Comparison of ENCODE assay signal across 9 cellular contexts in the genomic region with DNA sequence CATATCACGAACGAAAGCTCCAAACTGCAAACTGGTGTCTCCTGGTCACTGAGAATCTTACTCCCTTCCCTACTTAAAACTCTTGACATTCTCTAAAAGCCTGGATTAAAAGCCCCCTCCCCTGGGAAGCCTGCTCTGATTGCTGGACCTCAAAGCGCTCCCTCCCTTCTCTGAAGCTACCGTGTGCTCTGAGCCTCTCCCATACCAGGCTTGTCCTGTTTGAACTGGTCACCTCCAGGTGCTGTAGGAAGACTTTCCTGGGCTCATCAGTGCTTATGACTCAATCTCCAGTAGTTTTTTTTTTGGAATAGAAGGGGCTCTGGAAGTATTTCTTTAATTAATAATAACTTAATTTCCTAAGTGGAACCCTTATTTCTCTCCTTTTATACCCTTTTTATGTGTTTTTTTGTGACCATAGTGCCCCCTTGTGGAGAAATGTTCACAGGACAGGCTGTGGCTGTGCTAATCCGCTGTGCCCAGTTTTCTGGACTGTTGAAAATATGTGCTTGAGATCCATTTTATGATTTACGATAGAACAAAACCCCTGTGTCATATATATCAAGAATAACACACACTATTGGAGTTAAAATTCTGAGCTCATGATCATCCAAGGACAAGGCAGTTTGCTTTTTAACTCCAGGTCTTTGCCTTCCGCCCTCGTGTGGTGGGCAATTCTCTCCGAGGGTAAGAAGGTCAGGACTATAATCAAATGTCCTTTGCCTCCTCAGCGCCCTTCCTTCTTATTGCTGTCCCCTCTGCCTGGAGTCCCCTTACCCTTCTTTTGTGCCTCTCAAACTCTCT. TPM values are rescaled to one million over a fixed set of nuclear protein-coding genes. Genes with fewer than 3 reads are reported as not detected.
DNase-seq lines count a peak whose midpoint lies in the region; ATAC-seq and TF ChIP-seq lines count a peak whose summit lies in the region.
"Had no signal": no experiment of that assay in that cellular context is flagged by ENCODE, and none has a peak within 500 bp of the region (broad histone marks: within the 10 kb centered on the region; RNA-seq: fewer than 3 reads in every experiment).

No MANE protein-coding gene starts in this region.

- no peak overlapping the region for H2AFZ ChIP-seq in OCI-LY7 (ENCODE audit: low read length)

- no peaks in the 10 kb centered on the region for H3K9me3 Mint-ChIP-seq in activated CD4-positive, alpha-beta T cell treated with anti-CD3 and anti-CD28 coated beads for 36 hours (ENCODE audit: low read depth)
- H3K9me3 Mint-ChIP-seq: activated T-cell treated with anti-CD3 and anti-CD28 coated beads, Interleukin-2, amount 50 U/mL, for 72 hours had no signal

- no peaks in the 10 kb centered on the region for H3K79me1 ChIP-seq in mesendoderm (ENCODE audit: low read length)

- H2AK5ac ChIP-seq in mesendoderm (ENCODE audit: low read length) = no peak overlapping the region

- H4K5ac ChIP-seq in mesendoderm (ENCODE audit: low read length) = no peak overlapping the region

- H3K27me3 ChIP-seq in dorsolateral prefrontal cortex = no peaks in the 10 kb centered on the region
- H3K27me3 ChIP-seq in mesendoderm (ENCODE audit: insufficient read depth, low read length, poor library complexity) = no peaks in the 10 kb centered on the region

- H3K9me3 ChIP-seq in OCI-LY7 (ENCODE audit: low read length) = no peaks in the 10 kb centered on the region

- WGBS in mesendoderm (ENCODE audit: extremely low coverage, insufficient coverage, low lambda C conversion rate) = no CpG with 5 or more reads among the region's 10 CpGs

- BruUV-seq in OCI-LY7 (replicated peaks; lab: Mats Ljungman, UMichigan) = no TSS peak

- no peaks in the 10 kb centered on the region for H3K9me2 ChIP-seq in OCI-LY7 (ENCODE audit: insufficient read depth, low read length)

- H3K27me3 Mint-ChIP-seq in activated CD4-positive, alpha-beta T cell treated with anti-CD3 and anti-CD28 coated beads for 36 hours = peaks cover 8% of the 10 kb centered on the region

- H3K18ac ChIP-seq in mesendoderm (ENCODE audit: low read length) = no peak overlapping the region

- H3K79me2 ChIP-seq in OCI-LY7 (ENCODE audit: insufficient read depth, low read depth, low read length) = no peaks in the 10 kb centered on the region
- H3K79me2 ChIP-seq in mesendoderm (ENCODE audit: control insufficient read depth, insufficient read depth, low read length) = no peaks in the 10 kb centered on the region

- ATAC-seq in activated CD4-positive, alpha-beta T cell treated with anti-CD3 and anti-CD28 coated beads for 36 hours = peak; percentile 33
- ATAC-seq in HG02678 (IDR thresholded peaks at IDR 0.05; ENCODE audit: unreplicated experiment) (peak; percentile 60), HG02938 (IDR thresholded peaks at IDR 0.05; ENCODE audit: unreplicated experiment) (no peak)

- POLR2A ChIA-PET in activated CD4-positive, alpha-beta T cell treated with anti-CD3 and anti-CD28 coated beads for 36 hours (lab: Charles Lee) = no interaction called here
- POLR2A ChIA-PET in OCI-LY7 (lab: Charles Lee) = no interaction called here

- no peak overlapping the region for H3K23ac ChIP-seq in mesendoderm (ENCODE audit: low read length)

- H2BK120ac ChIP-seq in mesendoderm (ENCODE audit: low read depth, low read length) = no peak overlapping the region

- no peak overlapping the region for H3K4me2 ChIP-seq in OCI-LY7 (ENCODE audit: low read length)
- H3K4me2 ChIP-seq in mesendoderm (ENCODE audit: low read length) = no peak overlapping the region

- H2BK15ac ChIP-seq in mesendoderm (replicated peaks; ENCODE audit: low read depth) = no peak overlapping the region

- no peak overlapping the region for H3K9ac ChIP-seq in mesendoderm (ENCODE audit: low read length)

- no peak overlapping the region for H3K27ac Mint-ChIP-seq in activated CD4-positive, alpha-beta T cell treated with anti-CD3 and anti-CD28 coated beads for 36 hours
- H3K27ac Mint-ChIP-seq: activated T-cell treated with anti-CD3 and anti-CD28 coated beads, Interleukin-2, amount 50 U/mL, for 72 hours had no signal

- H3K36me3 Mint-ChIP-seq in activated CD4-positive, alpha-beta T cell treated with anti-CD3 and anti-CD28 coated beads for 36 hours (ENCODE audit: low read depth) = no peaks in the 10 kb centered on the region

- no peak overlapping the region for H3K4me3 ChIP-seq in OCI-LY7 (ENCODE audit: low read depth, low read length, poor library complexity, severe bottlenecking)
- no peak overlapping the region for H3K4me3 ChIP-seq in dorsolateral prefrontal cortex
- no peak overlapping the region for H3K4me3 ChIP-seq in mesendoderm (ENCODE audit: low read length)

- H3K4me1 ChIP-seq in OCI-LY7 (ENCODE audit: insufficient read depth, low read length, poor library complexity, severe bottlenecking) = no peaks in the 10 kb centered on the region
- H3K4me1 ChIP-seq in mesendoderm (ENCODE audit: control insufficient read depth, low read depth, low read length) = no peaks in the 10 kb centered on the region

- intact Hi-C loops in activated CD4-positive, alpha-beta T cell treated with anti-CD3 and anti-CD28 coated beads for 36 hours (cut with DNase I, micrococcal nuclease) = no loop called here
- intact Hi-C loops in OCI-LY7 (cut with micrococcal nuclease; ENCODE audit: unreplicated experiment) = no loop called here
- intact Hi-C loops in dorsolateral prefrontal cortex (cut with DNase I) = loop anchor here in 1 of 2 donors (10.0 kb wide), 1 partner anchor 631 kb away; no protein-coding TSS in a partner anchor

- H4K8ac ChIP-seq in mesendoderm (ENCODE audit: low read depth, low read length) = no peak overlapping the region

- no peaks in the 10 kb centered on the region for H3K36me3 ChIP-seq in OCI-LY7 (ENCODE audit: insufficient read depth, low read length)
- peaks cover 2% of the 10 kb centered on the region for H3K36me3 ChIP-seq in mesendoderm (ENCODE audit: control insufficient read depth, insufficient read depth, low read length)

- no peaks in the 10 kb centered on the region for H3K4me1 Mint-ChIP-seq in activated CD4-positive, alpha-beta T cell treated with anti-CD3 and anti-CD28 coated beads for 36 hours

- H3K27ac ChIP-seq in OCI-LY7 (ENCODE audit: low read depth, low read length, poor library complexity, severe bottlenecking) (no peak overlapping the region), dorsolateral prefrontal cortex (no peak overlapping the region), mesendoderm (ENCODE audit: low read depth, low read length) (no peak overlapping the region)

- H3K4me3 Mint-ChIP-seq in activated CD4-positive, alpha-beta T cell treated with anti-CD3 and anti-CD28 coated beads for 36 hours = no peak overlapping the region
- H3K4me3 Mint-ChIP-seq: activated T-cell treated with anti-CD3 and anti-CD28 coated beads, Interleukin-2, amount 50 U/mL, for 72 hours had no signal

- DNase-seq in activated CD4-positive, alpha-beta T cell treated with anti-CD3 and anti-CD28 coated beads for 36 hours = peak; percentile 35
- no peak for DNase-seq in activated CD4-positive, alpha-beta T cell treated with anti-CD3 and anti-CD28 coated beads for 1 hour
- DNase-seq in OCI-LY7 (ENCODE audit: low spot score) = peak; percentile 18
- no peak for DNase-seq in dorsolateral prefrontal cortex
- peak; percentile 49 for DNase-seq in mesendoderm
- DNase-seq in NCI-H187 treated with DMSO at 0.1 percent for 48 hours (lab: John Stamatoyannopoulos, UW) = no peak

- no peaks in the 10 kb centered on the region for H4K20me1 ChIP-seq in OCI-LY7 (ENCODE audit: insufficient read depth, low read length)

- CTCF ChIA-PET in activated CD4-positive, alpha-beta T cell treated with anti-CD3 and anti-CD28 coated beads for 36 hours (lab: Charles Lee) = interaction anchor here (0.6 to 0.7 kb wide), 5 partner anchors 183 to 522 kb away, joined by 3 to 4 read pairs (median 3); no protein-coding TSS in a partner anchor
- CTCF ChIA-PET in OCI-LY7 (lab: Charles Lee; ENCODE audit: unreplicated experiment) = no interaction called here

- TF ChIP-seq CTCF in OCI-LY7 (conservative IDR thresholded peaks at IDR 0.05; ENCODE audit: low read length) = peak; percentile 85
- TF ChIP-seq CTCF in dorsolateral prefrontal cortex (IDR thresholded peaks at IDR 0.05 in 54 of 56, conservative IDR thresholded peaks at IDR 0.05 in 2 of 56; ENCODE audit: low read depth in 1 of 56, partially characterized antibody in 56 of 56) = peak; percentile 55 to 89 (median 77)

- no peak overlapping the region for H3K4ac ChIP-seq in mesendoderm (ENCODE audit: low read depth, low read length)

- H2BK5ac ChIP-seq in mesendoderm (ENCODE audit: low read length) = no peak overlapping the region

- no peak overlapping the region for H3K56ac ChIP-seq in mesendoderm (ENCODE audit: low read length)

RNA-seq across cellular contexts. Expression of a gene that starts 16.9 kb away (rescaled TPM):
- total RNA-seq in activated CD4-positive, alpha-beta T cell treated with anti-CD3 and anti-CD28 coated beads for 36 hours = not detected
- not detected in 2 replicates for total RNA-seq in OCI-LY7 (2014; rRNA removed; shearing (Covaris generic))
- total RNA-seq in OCI-LY7 (2022) (not detected in 2 replicates), dorsolateral prefrontal cortex (10 to 100 TPM in 117 of 120 experiments, 1 to 10 TPM in 3; 9.0 to 31.7 (median 17.0) TPM)
- polyA plus RNA-seq in mesendoderm (2013, experiment 1 of 2) = 21.1 TPM
- polyA plus RNA-seq in mesendoderm (2013, experiment 2 of 2) = 21.5 TPM
- total RNA-seq: activated T-cell treated with anti-CD3 and anti-CD28 coated beads, Interleukin-2, amount 50 U/mL, for 72 hours had no signal

RNA-seq across cellular contexts. Expression of a gene that starts 55.5 kb away (rescaled TPM):
- not detected for total RNA-seq in activated CD4-positive, alpha-beta T cell treated with anti-CD3 and anti-CD28 coated beads for 36 hours
- not detected in 2 replicates for total RNA-seq in OCI-LY7 (2014; rRNA removed; shearing (Covaris generic))
- not detected in 2 replicates for total RNA-seq in OCI-LY7 (2022)
- 10 to 100 TPM; 14.6 to 48.4 (median 28.4) TPM for total RNA-seq in dorsolateral prefrontal cortex
- 4.2 TPM for polyA plus RNA-seq in mesendoderm (2013, experiment 1 of 2)
- polyA plus RNA-seq in mesendoderm (2013, experiment 2 of 2) = 3.3 TPM
- total RNA-seq: activated T-cell treated with anti-CD3 and anti-CD28 coated beads, Interleukin-2, amount 50 U/mL, for 72 hours had no signal

Comparison
In these comparisons a context has a peak if more than half of its experiments do, and no peak if none do; other contexts are left out.
1. DNase-seq: peak in activated CD4-positive, alpha-beta T cell treated with anti-CD3 and anti-CD28 coated beads for 36 hours (single experiment), OCI-LY7 (single experiment) and mesendoderm (single experiment); none in activated CD4-positive, alpha-beta T cell treated with anti-CD3 and anti-CD28 coated beads for 1 hour (single experiment), dorsolateral prefrontal cortex (0 of 10) and NCI-H187 treated with DMSO at 0.1 percent for 48 hours (single experiment).
2. RNA of a gene that starts 16.9 kb away (total RNA-seq): 9.0 to 31.7 TPM in dorsolateral prefrontal cortex; not detected in activated CD4-positive, alpha-beta T cell treated with anti-CD3 and anti-CD28 coated beads for 36 hours and not detected in OCI-LY7; every median in the first group is over 4 times any median in the second.
3. RNA of a gene that starts 55.5 kb away (total RNA-seq): 14.6 to 48.4 TPM in dorsolateral prefrontal cortex; not detected in activated CD4-positive, alpha-beta T cell treated with anti-CD3 and anti-CD28 coated beads for 36 hours and not detected in OCI-LY7; every median in the first group is over 10 times any median in the second.